In the genomic region with DNA sequence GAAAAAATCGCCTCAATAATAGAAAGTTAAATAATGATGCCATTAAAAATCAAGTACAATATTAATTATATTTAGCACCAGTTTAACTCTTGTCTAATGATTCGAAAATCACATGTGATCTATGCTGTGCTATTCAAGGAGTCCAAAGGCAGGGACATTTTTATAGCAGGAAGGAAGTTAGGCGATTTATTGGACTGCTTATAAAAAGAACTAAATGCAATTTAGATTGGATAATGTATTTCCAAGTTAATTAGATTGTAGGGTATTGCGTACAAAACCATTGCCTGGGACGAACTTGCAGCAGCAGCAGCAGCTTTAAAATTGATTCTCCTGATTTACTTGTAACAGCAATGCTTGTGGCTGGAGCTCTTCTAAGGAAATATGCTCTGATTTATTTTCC, we compare ENCODE assay signal across 32 cellular contexts.
"Had no signal": no experiment of that assay in that cellular context is flagged by ENCODE, and none has a peak within 500 bp of the region (broad histone marks: within the 10 kb centered on the region; RNA-seq: fewer than 3 reads in every experiment).

No MANE protein-coding gene starts in this region.

- ATAC-seq: activated T-helper 17 cell treated with anti-CD3 and anti-CD28 coated beads, Interleukin-2, amount 50 U/mL, for 72 hours; pancreas; psoas muscle; stimulated activated naive B cell treated with anti-CD40 and anti-IgM and Interleukin-4, amounts not matched to agents 10 μg/mL and 1 μg/mL and 100 μg/mL, for 72 hours; WTC11 had no signal

- H3K9me3 ChIP-seq: breast epithelium, esophagus squamous epithelium, pancreas, psoas muscle, sigmoid colon, stomach, thyroid gland, upper lobe of left lung, vagina had no signal

- H3K4me3 ChIP-seq: breast epithelium, esophagus squamous epithelium, pancreas, psoas muscle, sigmoid colon, smooth muscle cell, stomach, thyroid gland, upper lobe of left lung, vagina had no signal

- H3K36me3 ChIP-seq: breast epithelium, pancreas, vagina had no signal

- H3K27me3 Mint-ChIP-seq: activated CD4-positive, alpha-beta memory T cell treated with anti-CD3 and anti-CD28 coated beads, Interleukin-2, amount 10 ng/mL, durations not matched to agents 7 days and 5 days; activated CD4-positive, alpha-beta T cell treated with anti-CD3 and anti-CD28 coated beads, Interleukin-2, amount 10 ng/mL, durations not matched to agents 7 days and 5 days; activated T-cell treated with anti-CD3 and anti-CD28 coated beads, Interleukin-2, amount 50 U/mL, for 24 hours; activated T-helper 17 cell treated with anti-CD3 and anti-CD28 coated beads, Interleukin-2, amount 50 U/mL, for 72 hours; naive B cell; stimulated activated naive B cell treated with anti-CD40 and anti-IgM and Interleukin-4, amounts not matched to agents 10 μg/mL and 1 μg/mL and 100 μg/mL, for 72 hours had no signal

- H3K27ac Mint-ChIP-seq: activated CD4-positive, alpha-beta memory T cell treated with anti-CD3 and anti-CD28 coated beads, Interleukin-2, amount 10 ng/mL, durations not matched to agents 7 days and 5 days; activated CD4-positive, alpha-beta T cell treated with anti-CD3 and anti-CD28 coated beads, Interleukin-2, amount 10 ng/mL, durations not matched to agents 7 days and 5 days; activated T-cell treated with anti-CD3 and anti-CD28 coated beads, Interleukin-2, amount 50 U/mL, for 24 hours; activated T-helper 17 cell treated with anti-CD3 and anti-CD28 coated beads, Interleukin-2, amount 50 U/mL, for 72 hours; dendritic cell treated with granulocyte-macrophage colony-stimulating factor and Interleukin-4, amounts not matched to agents 40 ng/mL and 50 ng/mL, for 4 days; stimulated activated naive B cell treated with anti-CD40 and anti-IgM and Interleukin-4, amounts not matched to agents 10 μg/mL and 1 μg/mL and 100 μg/mL, for 72 hours; WTC11 had no signal

- H3K27ac ChIP-seq: breast epithelium, epithelial cell of prostate, esophagus squamous epithelium, pancreas, psoas muscle, sigmoid colon, stomach, thyroid gland, upper lobe of left lung, vagina had no signal

- H3K4me1 Mint-ChIP-seq: activated CD4-positive, alpha-beta memory T cell treated with anti-CD3 and anti-CD28 coated beads, Interleukin-2, amount 10 ng/mL, durations not matched to agents 7 days and 5 days; activated CD4-positive, alpha-beta T cell treated with anti-CD3 and anti-CD28 coated beads, Interleukin-2, amount 10 ng/mL, durations not matched to agents 7 days and 5 days; activated T-helper 17 cell treated with anti-CD3 and anti-CD28 coated beads, Interleukin-2, amount 50 U/mL, for 72 hours; neural crest cell had no signal

- DNase-seq: activated CD4-positive, alpha-beta memory T cell treated with anti-CD3 and anti-CD28 coated beads, Interleukin-2, amount 10 ng/mL, durations not matched to agents 7 days and 5 days; activated CD4-positive, alpha-beta T cell treated with anti-CD3 and anti-CD28 coated beads for 1 hour; activated CD4-positive, alpha-beta T cell treated with anti-CD3 and anti-CD28 coated beads, Interleukin-2, amount 10 ng/mL, durations not matched to agents 7 days and 5 days; activated CD8-positive, alpha-beta memory T cell treated with anti-CD3 and anti-CD28 coated beads, Interleukin-2, amount 50 U/mL, for 48 hours; activated gamma-delta T cell treated with Interleukin-2 at 50 U/mL for 16 hours; activated naive CD4-positive, alpha-beta T cell treated with anti-CD3 and anti-CD28 coated beads, Interleukin-2, amount 50 U/mL, for 16 hours; activated T-cell treated with anti-CD3 and anti-CD28 coated beads, Interleukin-2, amount 50 U/mL, for 24 hours; amniotic stem cell; central memory CD4-positive, alpha-beta T cell; effector CD4-positive, alpha-beta T cell; esophagus squamous epithelium; mammary epithelial cell; naive B cell; nucleus accumbens; pancreas; psoas muscle; sigmoid colon; stimulated activated CD4-positive, alpha-beta T cell treated with anti-CD3 and anti-CD28 coated beads, Interleukin-15, amount 100 ng/mL, for 24 hours; stimulated activated CD4-positive, alpha-beta T cell treated with anti-CD3 and anti-CD28 coated beads, Interleukin-2, amount 100 ng/mL, for 24 hours; stimulated activated naive B cell treated with anti-CD40 and anti-IgM and Interleukin-4, amounts not matched to agents 10 μg/mL and 1 μg/mL and 100 μg/mL, for 72 hours; stomach; T-helper 9 cell; thyroid gland; upper lobe of left lung had no signal

- H3K9me3 Mint-ChIP-seq: activated CD4-positive, alpha-beta memory T cell treated with anti-CD3 and anti-CD28 coated beads, Interleukin-2, amount 10 ng/mL, durations not matched to agents 7 days and 5 days; activated CD4-positive, alpha-beta T cell treated with anti-CD3 and anti-CD28 coated beads, Interleukin-2, amount 10 ng/mL, durations not matched to agents 7 days and 5 days; activated T-cell treated with anti-CD3 and anti-CD28 coated beads, Interleukin-2, amount 50 U/mL, for 24 hours; activated T-helper 17 cell treated with anti-CD3 and anti-CD28 coated beads, Interleukin-2, amount 50 U/mL, for 72 hours; dendritic cell treated with granulocyte-macrophage colony-stimulating factor and Interleukin-4, amounts not matched to agents 40 ng/mL and 50 ng/mL, for 4 days; neural crest cell; stimulated activated naive B cell treated with anti-CD40 and anti-IgM and Interleukin-4, amounts not matched to agents 10 μg/mL and 1 μg/mL and 100 μg/mL, for 72 hours had no signal

- H3K4me3 Mint-ChIP-seq: activated CD4-positive, alpha-beta memory T cell treated with anti-CD3 and anti-CD28 coated beads, Interleukin-2, amount 10 ng/mL, durations not matched to agents 7 days and 5 days; activated CD4-positive, alpha-beta T cell treated with anti-CD3 and anti-CD28 coated beads, Interleukin-2, amount 10 ng/mL, durations not matched to agents 7 days and 5 days; activated T-cell treated with anti-CD3 and anti-CD28 coated beads, Interleukin-2, amount 50 U/mL, for 24 hours; activated T-helper 17 cell treated with anti-CD3 and anti-CD28 coated beads, Interleukin-2, amount 50 U/mL, for 72 hours; dendritic cell treated with granulocyte-macrophage colony-stimulating factor and Interleukin-4, amounts not matched to agents 40 ng/mL and 50 ng/mL, for 4 days; naive B cell; neural crest cell; stimulated activated naive B cell treated with anti-CD40 and anti-IgM and Interleukin-4, amounts not matched to agents 10 μg/mL and 1 μg/mL and 100 μg/mL, for 72 hours; WTC11 had no signal
